15 cellular contexts compared by ENCODE assay signal in genomic region chr11:58926695-58927094, GRCh38. TPM values are rescaled to one million over a fixed set of nuclear protein-coding genes. Genes with fewer than 3 reads are reported as not detected.
DNase-seq lines count a peak whose midpoint lies in the region; TF ChIP-seq lines count a peak whose summit lies in the region.
"Had no signal": no experiment of that assay in that cellular context is flagged by ENCODE, and none has a peak within 500 bp of the region (broad histone marks: within the 10 kb centered on the region; RNA-seq: fewer than 3 reads in every experiment).

No MANE protein-coding gene starts in this region.

- no peak overlapping the region for H3K27ac Mint-ChIP-seq in type B pancreatic cell
- H3K27ac Mint-ChIP-seq: activated T-cell treated with anti-CD3 and anti-CD28 coated beads, Interleukin-2, amount 50 U/mL, for 72 hours; stimulated activated naive B cell treated with anti-CD40 and anti-IgM and Interleukin-4, amounts not matched to agents 10 μg/mL and 1 μg/mL and 100 μg/mL, for 72 hours had no signal

- H3K9me3 Mint-ChIP-seq in type B pancreatic cell: no peaks in the 10 kb centered on the region
- H3K9me3 Mint-ChIP-seq: activated T-cell treated with anti-CD3 and anti-CD28 coated beads, Interleukin-2, amount 50 U/mL, for 72 hours; stimulated activated naive B cell treated with anti-CD40 and anti-IgM and Interleukin-4, amounts not matched to agents 10 μg/mL and 1 μg/mL and 100 μg/mL, for 72 hours had no signal

- DNase-seq in H4 (ENCODE audit: low spot score) (peak; percentile 34), adipocyte (ENCODE audit: low read depth) (peak; percentile 51), type B pancreatic cell (ENCODE audit: extremely low spot score, unreplicated experiment) (no peak), WERI-Rb-1 (no peak), A172 (ENCODE audit: low spot score) (no peak), SKM-1 (lab: John Stamatoyannopoulos, UW; ENCODE audit: unreplicated experiment) (no peak)
- DNase-seq: stimulated activated naive B cell treated with anti-CD40 and anti-IgM and Interleukin-4, amounts not matched to agents 10 μg/mL and 1 μg/mL and 100 μg/mL, for 72 hours; uterus had no signal

- H3K9ac ChIP-seq in adipocyte (ENCODE audit: low read length): no peak overlapping the region
- H3K9ac ChIP-seq in iPS-20b (ENCODE audit: low read depth, low read length): peak overlapping the region; percentile 6; the same call in 1 of the 2 replicates

- no peaks in the 10 kb centered on the region for H3K36me3 Mint-ChIP-seq in type B pancreatic cell
- H3K36me3 Mint-ChIP-seq: stimulated activated naive B cell treated with anti-CD40 and anti-IgM and Interleukin-4, amounts not matched to agents 10 μg/mL and 1 μg/mL and 100 μg/mL, for 72 hours had no signal

- H3K4me3 ChIP-seq in adipocyte (ENCODE audit: low read length): no peak overlapping the region
- peak overlapping the region; percentile 31; the same call in 1 of the 2 replicates for H3K4me3 ChIP-seq in iPS-20b (ENCODE audit: low read length)
- H3K4me3 ChIP-seq in WERI-Rb-1 (ENCODE audit: low read depth, low read length): no peak overlapping the region
- H3K4me3 ChIP-seq: gastroesophageal sphincter, uterus had no signal

- peaks cover 17% of the 10 kb centered on the region for H3K4me1 Mint-ChIP-seq in type B pancreatic cell (ENCODE audit: unreplicated experiment)

- H3K27ac ChIP-seq in iPS-20b (ENCODE audit: low read length) (no peak overlapping the region), WERI-Rb-1 (no peak overlapping the region)
- H3K27ac ChIP-seq: gastroesophageal sphincter, uterus had no signal

- H3K4me1 ChIP-seq in adipocyte (ENCODE audit: control insufficient read depth, insufficient read depth, low read length) (peaks cover 27% of the 10 kb centered on the region), iPS-20b (ENCODE audit: insufficient read depth, low read length) (peaks cover 29% of the 10 kb centered on the region; the same call in 1 of the 2 replicates)
- H3K4me1 ChIP-seq: gastroesophageal sphincter, uterus had no signal

- H3K27me3 ChIP-seq in adipocyte (replicated peaks; ENCODE audit: control insufficient read depth, insufficient read depth, low read length) (no peaks in the 10 kb centered on the region), iPS-20b (ENCODE audit: insufficient read depth, low read length) (no peaks in the 10 kb centered on the region), WERI-Rb-1 (ENCODE audit: insufficient read depth, low read depth, severe bottlenecking) (no peaks in the 10 kb centered on the region)

- peak overlapping the region; percentile 61 for H3K4me3 Mint-ChIP-seq in type B pancreatic cell

- no peaks in the 10 kb centered on the region for H3K9me3 ChIP-seq in adipocyte (ENCODE audit: control insufficient read depth, low read length)
- no peaks in the 10 kb centered on the region for H3K9me3 ChIP-seq in iPS-20b (ENCODE audit: insufficient read depth, low read depth, low read length)
- no peaks in the 10 kb centered on the region for H3K9me3 ChIP-seq in WERI-Rb-1 (ENCODE audit: severe bottlenecking)
- H3K9me3 ChIP-seq: gastroesophageal sphincter, uterus had no signal

- H3K36me3 ChIP-seq in adipocyte (ENCODE audit: control insufficient read depth, insufficient read depth, low read length, severe bottlenecking): no peaks in the 10 kb centered on the region
- H3K36me3 ChIP-seq in iPS-20b (ENCODE audit: insufficient read depth, low read depth, low read length): no peaks in the 10 kb centered on the region
- no peaks in the 10 kb centered on the region for H3K36me3 ChIP-seq in WERI-Rb-1
- H3K36me3 ChIP-seq: gastroesophageal sphincter, uterus had no signal

- TF ChIP-seq CTCF in type B pancreatic cell (conservative IDR thresholded peaks at IDR 0.05) (no peak), WERI-Rb-1 (IDR thresholded peaks at IDR 0.05; ENCODE audit: low read depth, low read length) (no peak)

- peaks cover 10% of the 10 kb centered on the region for H3K27me3 Mint-ChIP-seq in type B pancreatic cell

RNA-seq across cellular contexts. Expression of gene GLYATL1, which starts 12.6 kb away (rescaled TPM):
- total RNA-seq in H4 (2014; rRNA removed; shearing (Covaris generic)): 0.56 and 1.5 TPM in 2 replicates
- 2.5 and 4.5 TPM in 2 replicates for total RNA-seq in type B pancreatic cell (ENCODE audit: low replicate concordance)
- not detected in 2 replicates for total RNA-seq in A172 (2014; rRNA removed; shearing (Covaris generic))
- total RNA-seq: Calu3; dermis microvascular lymphatic vessel endothelial cell; myocyte; T-helper 2 cell treated with Interferon-gamma antibody and Interleukin-4, amounts not matched to agents 100 ng/mL and 5 ng/mL, for 36 hours had no signal

Comparison
In these comparisons a context has a peak if more than half of its experiments do, and no peak if none do; other contexts are left out.
1. DNase-seq: peak in H4 (single experiment) and adipocyte (single experiment); none in type B pancreatic cell (single experiment), WERI-Rb-1 (single experiment), A172 (single experiment) and SKM-1 (single experiment).